2 cellular contexts compared by ENCODE assay signal in the genomic region with DNA sequence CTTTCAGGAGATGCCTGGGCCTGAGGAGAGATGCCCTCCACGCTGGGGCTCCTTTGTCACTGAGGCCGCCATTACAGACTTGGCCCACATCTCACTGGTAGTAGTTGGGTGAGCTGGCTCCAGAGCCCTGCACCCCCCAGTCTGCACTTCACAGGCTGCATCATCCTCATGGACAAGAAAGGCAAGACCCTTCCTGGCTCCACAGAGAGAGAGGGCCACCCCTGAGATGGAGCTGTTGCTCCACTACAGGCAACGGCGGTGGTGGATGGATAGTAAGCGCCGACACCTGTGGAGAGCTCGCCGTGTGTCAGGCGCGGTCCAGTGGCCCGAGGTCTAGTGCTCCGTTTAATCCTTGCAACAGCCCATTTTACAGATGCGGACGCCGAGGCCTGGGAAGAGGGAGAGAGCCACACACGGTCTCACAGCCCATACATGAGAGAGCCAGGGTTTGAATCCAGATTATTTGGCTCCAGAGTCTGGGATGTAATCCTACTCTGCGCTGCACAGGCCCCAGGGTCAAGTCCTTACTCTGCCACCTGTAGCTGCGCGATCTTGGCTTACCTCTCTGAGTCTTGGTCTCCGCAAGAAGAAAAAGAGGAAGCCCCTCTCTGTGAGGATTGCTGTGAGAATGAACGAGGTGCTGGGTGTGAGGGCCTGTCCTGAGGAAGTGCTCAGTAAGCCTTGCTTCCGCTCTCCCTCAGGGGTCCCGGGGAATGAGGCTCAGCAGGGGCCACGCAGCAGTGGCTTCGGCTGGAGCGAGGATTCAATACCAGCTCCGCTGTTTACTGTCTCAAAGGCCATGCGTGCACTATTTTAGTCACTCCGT.
TF ChIP-seq lines count a peak whose summit lies in the region.

No MANE protein-coding gene starts in this region.

TF ChIP-seq in HepG2, 621 proteins besides CTCF, POLR2A, EP300 and RAD21:
- TF ChIP-seq, protein P1, sequence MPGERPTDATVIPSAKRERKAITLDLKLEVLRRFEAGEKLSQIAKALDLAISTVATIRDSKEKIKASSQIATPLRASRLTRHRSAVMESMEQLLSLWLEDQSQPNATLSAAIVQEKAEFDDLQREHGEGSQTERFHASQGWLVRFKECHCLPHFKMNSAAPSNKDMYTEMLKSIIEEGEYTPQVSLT (CRISPR knock-in tag; IDR thresholded peaks at IDR 0.05; ENCODE audit: borderline replicate concordance, low read depth), result no peak
- no peak for TF ChIP-seq ARID2 (CRISPR knock-in tag; IDR thresholded peaks at IDR 0.05; ENCODE audit: borderline replicate concordance)
- peak; percentile 79 for TF ChIP-seq ZNF629 (CRISPR knock-in tag; conservative IDR thresholded peaks at IDR 0.05)
- TF ChIP-seq HES4 (CRISPR knock-in tag; IDR thresholded peaks at IDR 0.05; ENCODE audit: borderline replicate concordance), result no peak

TF ChIP-seq in GM23338, 12 proteins besides CTCF, POLR2A, EP300 and RAD21:
- TF ChIP-seq EZH2phosphoT487 (IDR thresholded peaks at IDR 0.05; ENCODE audit: unreplicated experiment), result no peak
- TF ChIP-seq, protein P2, sequence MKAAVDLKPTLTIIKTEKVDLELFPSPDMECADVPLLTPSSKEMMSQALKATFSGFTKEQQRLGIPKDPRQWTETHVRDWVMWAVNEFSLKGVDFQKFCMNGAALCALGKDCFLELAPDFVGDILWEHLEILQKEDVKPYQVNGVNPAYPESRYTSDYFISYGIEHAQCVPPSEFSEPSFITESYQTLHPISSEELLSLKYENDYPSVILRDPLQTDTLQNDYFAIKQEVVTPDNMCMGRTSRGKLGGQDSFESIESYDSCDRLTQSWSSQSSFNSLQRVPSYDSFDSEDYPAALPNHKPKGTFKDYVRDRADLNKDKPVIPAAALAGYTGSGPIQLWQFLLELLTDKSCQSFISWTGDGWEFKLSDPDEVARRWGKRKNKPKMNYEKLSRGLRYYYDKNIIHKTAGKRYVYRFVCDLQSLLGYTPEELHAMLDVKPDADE (IDR thresholded peaks at IDR 0.05), result no peak
TF ChIP-seq in GM23338: peak in this region for 0.
